ENCODE assay signal across 8 cellular contexts in the genomic region with DNA sequence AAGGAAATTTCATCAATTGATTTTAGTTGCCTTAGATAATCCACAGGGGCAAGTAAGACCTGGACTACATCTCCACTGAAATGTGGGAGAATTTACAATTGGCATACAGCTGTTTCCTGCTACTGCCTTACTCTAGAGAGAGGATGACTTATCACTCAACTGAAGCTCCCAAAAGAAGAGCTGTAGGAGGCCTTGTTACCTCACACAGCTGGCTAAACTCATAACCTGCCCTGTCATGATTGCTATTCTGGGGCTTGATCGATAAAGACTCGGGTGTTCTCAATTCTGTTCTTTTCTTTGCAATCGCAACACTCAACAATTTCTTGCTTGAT.
A peak's percentile ranks its signal among the peaks of the same experiment; 100 is the strongest.
DNase-seq lines count a peak whose midpoint lies in the region; ATAC-seq and TF ChIP-seq lines count a peak whose summit lies in the region.

No MANE protein-coding gene starts in this region.

- CTCF ChIA-PET in activated CD4-positive, alpha-beta T cell treated with anti-CD3 and anti-CD28 coated beads, Interleukin-2, amount 10 ng/mL, durations not matched to agents 7 days and 5 days (lab: Charles Lee): no interaction called here

- H3K27me3 Mint-ChIP-seq in activated CD4-positive, alpha-beta T cell treated with anti-CD3 and anti-CD28 coated beads, Interleukin-2, amount 10 ng/mL, durations not matched to agents 7 days and 5 days: peaks cover 2% of the 10 kb centered on the region
- H3K27me3 Mint-ChIP-seq in stimulated activated naive CD8-positive, alpha-beta T cell treated with anti-CD3 and anti-CD28 coated beads, Interleukin-15, Interleukin-2, amounts not matched to agents 100 ng/mL and 50 ng/mL, for 24 hours: no peaks in the 10 kb centered on the region

- H2AFZ ChIP-seq in SU-DHL-6 (ENCODE audit: low read depth, low read length, severe bottlenecking): peak overlapping the region; percentile 74

- peak overlapping the region; percentile 98 for H3K27ac Mint-ChIP-seq in activated CD4-positive, alpha-beta T cell treated with anti-CD3 and anti-CD28 coated beads, Interleukin-2, amount 10 ng/mL, durations not matched to agents 7 days and 5 days
- H3K27ac Mint-ChIP-seq in stimulated activated naive CD8-positive, alpha-beta T cell treated with anti-CD3 and anti-CD28 coated beads, Interleukin-15, Interleukin-2, amounts not matched to agents 100 ng/mL and 50 ng/mL, for 24 hours: peak overlapping the region; percentile 95

- intact Hi-C loops in Right ventricle myocardium inferior (cut with DNase I): no loop called here

- H3K4me1 Mint-ChIP-seq in activated CD4-positive, alpha-beta T cell treated with anti-CD3 and anti-CD28 coated beads, Interleukin-2, amount 10 ng/mL, durations not matched to agents 7 days and 5 days: peaks cover 24% of the 10 kb centered on the region
- H3K4me1 Mint-ChIP-seq in stimulated activated naive CD8-positive, alpha-beta T cell treated with anti-CD3 and anti-CD28 coated beads, Interleukin-15, Interleukin-2, amounts not matched to agents 100 ng/mL and 50 ng/mL, for 24 hours (ENCODE audit: low read depth): peaks cover 21% of the 10 kb centered on the region

- no peaks in the 10 kb centered on the region for H3K36me3 Mint-ChIP-seq in activated CD4-positive, alpha-beta T cell treated with anti-CD3 and anti-CD28 coated beads, Interleukin-2, amount 10 ng/mL, durations not matched to agents 7 days and 5 days (ENCODE audit: low read depth)
- no peaks in the 10 kb centered on the region for H3K36me3 Mint-ChIP-seq in stimulated activated naive CD8-positive, alpha-beta T cell treated with anti-CD3 and anti-CD28 coated beads, Interleukin-15, Interleukin-2, amounts not matched to agents 100 ng/mL and 50 ng/mL, for 24 hours (ENCODE audit: low read depth)

- no peaks in the 10 kb centered on the region for H3K36me3 ChIP-seq in SU-DHL-6 (ENCODE audit: low read length)

- no peaks in the 10 kb centered on the region for H3K27me3 ChIP-seq in SU-DHL-6 (ENCODE audit: low read length)

- H3K9me3 Mint-ChIP-seq in activated CD4-positive, alpha-beta T cell treated with anti-CD3 and anti-CD28 coated beads, Interleukin-2, amount 10 ng/mL, durations not matched to agents 7 days and 5 days: no peaks in the 10 kb centered on the region
- no peaks in the 10 kb centered on the region for H3K9me3 Mint-ChIP-seq in stimulated activated naive CD8-positive, alpha-beta T cell treated with anti-CD3 and anti-CD28 coated beads, Interleukin-15, Interleukin-2, amounts not matched to agents 100 ng/mL and 50 ng/mL, for 24 hours

- POLR2A ChIA-PET in activated CD4-positive, alpha-beta T cell treated with anti-CD3 and anti-CD28 coated beads, Interleukin-2, amount 10 ng/mL, durations not matched to agents 7 days and 5 days (lab: Charles Lee): no interaction called here

- H3K79me2 ChIP-seq in SU-DHL-6 (ENCODE audit: insufficient read depth, low read length): no peaks in the 10 kb centered on the region

- ATAC-seq in HG02852 (IDR thresholded peaks at IDR 0.05; ENCODE audit: unreplicated experiment) (peak; percentile 27), Right ventricle myocardium inferior (no peak)

- no peaks in the 10 kb centered on the region for H3K9me2 ChIP-seq in SU-DHL-6 (replicated peaks; ENCODE audit: insufficient read depth, low read length)

- no peak for TF ChIP-seq CTCF in SU-DHL-6 (IDR thresholded peaks at IDR 0.05; ENCODE audit: insufficient read depth, low read length, poor library complexity, severe bottlenecking)

- no peaks in the 10 kb centered on the region for H3K9me3 ChIP-seq in SU-DHL-6 (ENCODE audit: insufficient read depth, low read length)

- H4K20me1 ChIP-seq in SU-DHL-6 (ENCODE audit: low read depth, low read length): no peaks in the 10 kb centered on the region

- H3K9ac ChIP-seq in SU-DHL-6 (ENCODE audit: low read length): peak overlapping the region; percentile 49; the same call in 1 of the 2 replicates

- H3F3A ChIP-seq in SU-DHL-6 (ENCODE audit: insufficient read depth): no peaks in the 10 kb centered on the region

- DNase-seq in activated CD4-positive, alpha-beta T cell treated with anti-CD3 and anti-CD28 coated beads, Interleukin-2, amount 10 ng/mL, durations not matched to agents 7 days and 5 days: no peak
- DNase-seq in activated CD4-positive, alpha-beta T cell treated with anti-CD3 and anti-CD28 coated beads for 4 hours: no peak
- DNase-seq in activated gamma-delta T cell (lab: John Stamatoyannopoulos, UW) (no peak), Right ventricle myocardium inferior (ENCODE audit: missing footprints) (no peak), GF-D8 (lab: John Stamatoyannopoulos, UW) (no peak)

- no peak overlapping the region for H3K27ac ChIP-seq in SU-DHL-6 (ENCODE audit: low read depth, low read length)

- peak overlapping the region; percentile 80 for H3K4me3 Mint-ChIP-seq in activated CD4-positive, alpha-beta T cell treated with anti-CD3 and anti-CD28 coated beads, Interleukin-2, amount 10 ng/mL, durations not matched to agents 7 days and 5 days
- H3K4me3 Mint-ChIP-seq in stimulated activated naive CD8-positive, alpha-beta T cell treated with anti-CD3 and anti-CD28 coated beads, Interleukin-15, Interleukin-2, amounts not matched to agents 100 ng/mL and 50 ng/mL, for 24 hours: peak overlapping the region; percentile 92

- peak overlapping the region; percentile 58 for H3K4me2 ChIP-seq in SU-DHL-6 (ENCODE audit: low read depth, low read length, poor library complexity, severe bottlenecking)

- H3K4me3 ChIP-seq in SU-DHL-6 (ENCODE audit: insufficient read depth, low read length, poor library complexity, severe bottlenecking): no peak overlapping the region
